In the genomic region with DNA sequence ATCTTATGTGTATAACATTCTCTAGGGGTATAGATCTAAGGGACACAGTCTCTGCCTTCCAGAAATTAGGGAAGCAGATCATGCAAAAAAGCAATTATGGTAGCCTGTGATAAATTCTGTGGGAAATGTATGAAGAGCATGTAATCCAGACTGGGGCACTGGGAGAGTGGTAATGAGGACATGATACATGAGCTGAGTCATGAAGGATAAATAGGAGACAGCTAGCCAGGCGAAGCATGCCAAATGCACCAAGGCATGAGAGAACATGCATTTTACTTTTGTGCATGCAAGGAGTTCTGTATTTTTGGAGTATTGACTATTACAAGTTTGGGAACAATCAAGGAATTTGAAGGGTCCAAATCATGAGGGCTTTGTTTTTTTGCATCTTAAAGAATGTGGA, we compare ENCODE assay signal across 29 cellular contexts. TPM values are rescaled to one million over a fixed set of nuclear protein-coding genes. Genes with fewer than 3 reads are reported as not detected.
DNase-seq lines count a peak whose midpoint lies in the region; ATAC-seq and TF ChIP-seq lines count a peak whose summit lies in the region.
"Had no signal": no experiment of that assay in that cellular context is flagged by ENCODE, and none has a peak within 500 bp of the region (broad histone marks: within the 10 kb centered on the region; RNA-seq: fewer than 3 reads in every experiment).

No MANE protein-coding gene starts in this region.

- H3K27ac Mint-ChIP-seq in endodermal cell (no peak overlapping the region), neural progenitor cell (peak overlapping the region; percentile 25)
- H3K27ac Mint-ChIP-seq: activated naive CD8-positive, alpha-beta T cell; CD4-positive, alpha-beta T cell; naive thymus-derived CD8-positive, alpha-beta T cell; T-helper 17 cell had no signal

- no peaks in the 10 kb centered on the region for H3K4me1 ChIP-seq in endodermal cell (ENCODE audit: control insufficient read depth, insufficient read depth, low read length)
- H3K4me1 ChIP-seq in neural progenitor cell = peaks cover 18% of the 10 kb centered on the region
- no peaks in the 10 kb centered on the region for H3K4me1 ChIP-seq in gastroesophageal sphincter
- H3K4me1 ChIP-seq: A549, pancreas, right atrium auricular region, transverse colon had no signal

- no peak for ATAC-seq in gastroesophageal sphincter
- ATAC-seq: A549; naive thymus-derived CD8-positive, alpha-beta T cell; pancreas; Right ventricle myocardium inferior; SK-N-SH treated with all-trans-retinoic acid at 6 μM for 48 hours; T-helper 17 cell had no signal

- H3K27ac ChIP-seq in endodermal cell (ENCODE audit: low read depth, low read length) = peak overlapping the region; percentile 75
- no peak overlapping the region for H3K27ac ChIP-seq in neural progenitor cell
- H3K27ac ChIP-seq in gastroesophageal sphincter = no peak overlapping the region
- H3K27ac ChIP-seq: A549, pancreas, right atrium auricular region, transverse colon had no signal

- H3K9me3 ChIP-seq in endodermal cell (ENCODE audit: control insufficient read depth, low read length) = no peaks in the 10 kb centered on the region
- H3K9me3 ChIP-seq in neural progenitor cell (ENCODE audit: low read depth) = no peaks in the 10 kb centered on the region
- no peaks in the 10 kb centered on the region for H3K9me3 ChIP-seq in gastroesophageal sphincter
- H3K9me3 ChIP-seq: A549, pancreas, right atrium auricular region, transverse colon had no signal

- no peak for TF ChIP-seq POLR2A in gastroesophageal sphincter (IDR thresholded peaks at IDR 0.05)

- no peak for TF ChIP-seq EP300 in gastroesophageal sphincter (IDR thresholded peaks at IDR 0.05)

- H3K27me3 Mint-ChIP-seq in endodermal cell (ENCODE audit: insufficient read depth) = no peaks in the 10 kb centered on the region
- H3K27me3 Mint-ChIP-seq in neural progenitor cell (ENCODE audit: insufficient read depth, low read depth) = no peaks in the 10 kb centered on the region

- TF ChIP-seq CTCF in endodermal cell (conservative IDR thresholded peaks at IDR 0.05) (no peak), neural progenitor cell (IDR thresholded peaks at IDR 0.05) (no peak), gastroesophageal sphincter (IDR thresholded peaks at IDR 0.05) (no peak)

- H3K9ac ChIP-seq in endodermal cell (ENCODE audit: extremely low read depth, low read length, poor library complexity, severe bottlenecking) (no peak overlapping the region), neural progenitor cell (no peak overlapping the region)

- no peaks in the 10 kb centered on the region for H4K20me1 ChIP-seq in neural progenitor cell (ENCODE audit: low read depth)

- H3K4me1 Mint-ChIP-seq in endodermal cell (peaks cover 11% of the 10 kb centered on the region), neural progenitor cell (peaks cover 35% of the 10 kb centered on the region)
- H3K4me1 Mint-ChIP-seq: naive thymus-derived CD8-positive, alpha-beta T cell had no signal

- 78 to 88% methylated on average over 1 of the region's 1 CpG for WGBS in endodermal cell (ENCODE audit: insufficient coverage in 1 of 2, insufficient read length in 1 of 2), 2 experiments
- 71 to 75% methylated on average over 1 of the region's 1 CpG for WGBS in gastroesophageal sphincter (ENCODE audit: low coverage in 1 of 2), 2 donors

- H3K9me3 Mint-ChIP-seq in endodermal cell (no peaks in the 10 kb centered on the region), neural progenitor cell (no peaks in the 10 kb centered on the region)
- H3K9me3 Mint-ChIP-seq: CD4-positive, alpha-beta T cell; naive thymus-derived CD8-positive, alpha-beta T cell had no signal

- no peaks in the 10 kb centered on the region for H3K79me2 ChIP-seq in neural progenitor cell (ENCODE audit: low read depth)

- H3K36me3 ChIP-seq in endodermal cell (ENCODE audit: control insufficient read depth, insufficient read depth, low read length) (peaks cover 25% of the 10 kb centered on the region), neural progenitor cell (no peaks in the 10 kb centered on the region), gastroesophageal sphincter (no peaks in the 10 kb centered on the region)
- H3K36me3 ChIP-seq: pancreas, right atrium auricular region, transverse colon had no signal

- no peak overlapping the region for H3K4me2 ChIP-seq in neural progenitor cell
- H3K4me2 ChIP-seq: A549 had no signal

- H3K36me3 Mint-ChIP-seq in endodermal cell (ENCODE audit: low read depth) (peaks cover 15% of the 10 kb centered on the region), neural progenitor cell (no peaks in the 10 kb centered on the region)
- H3K36me3 Mint-ChIP-seq: activated naive CD8-positive, alpha-beta T cell; naive thymus-derived CD8-positive, alpha-beta T cell had no signal

- H3K4me3 Mint-ChIP-seq in endodermal cell (no peak overlapping the region), neural progenitor cell (peak overlapping the region; percentile 58)
- H3K4me3 Mint-ChIP-seq: activated naive CD8-positive, alpha-beta T cell; CD4-positive, alpha-beta T cell; naive thymus-derived CD8-positive, alpha-beta T cell; T-helper 17 cell had no signal

- no peaks in the 10 kb centered on the region for H3F3A ChIP-seq in neural progenitor cell (ENCODE audit: low read depth)

- DNase-seq in NCI-H2029 (lab: John Stamatoyannopoulos, UW) (peak; percentile 24), NCI-H2029 treated with DMSO at 0.1 percent for 48 hours (lab: John Stamatoyannopoulos, UW) (no peak), NCI-H69 (lab: John Stamatoyannopoulos, UW) (peak; percentile 35), endodermal cell (no peak), neural progenitor cell (ENCODE audit: low spot score) (no peak), OCI-M2 (lab: John Stamatoyannopoulos, UW; ENCODE audit: unreplicated experiment) (no peak)
- DNase-seq in activated CD4-positive, alpha-beta T cell treated with anti-CD3 and anti-CD28 coated beads, Interleukin-2, amount 50 U/mL, for 4 hours = no peak
- DNase-seq: activated CD4-positive, alpha-beta T cell treated with anti-CD3 and anti-CD28 coated beads for 1 hour; activated T-cell treated with anti-CD3 and anti-CD28 coated beads for 4 hours; AML-193; anterior cingulate cortex; caudate nucleus; CD4-positive, alpha-beta T cell; islet precursor cell; KBM-7; naive thymus-derived CD8-positive, alpha-beta T cell; NCI-H526; pancreas; stimulated activated CD4-positive, alpha-beta T cell treated with anti-CD3 and anti-CD28 coated beads, Interleukin-2, amount 100 ng/mL, for 48 hours; T-helper 17 cell; transverse colon had no signal

- no peak overlapping the region for H3K4me3 ChIP-seq in endodermal cell (ENCODE audit: low read length)
- H3K4me3 ChIP-seq in neural progenitor cell = no peak overlapping the region
- H3K4me3 ChIP-seq in gastroesophageal sphincter = no peak overlapping the region
- H3K4me3 ChIP-seq: A549, pancreas, right atrium auricular region, transverse colon had no signal

- H3K27me3 ChIP-seq in endodermal cell (ENCODE audit: control insufficient read depth, insufficient read depth, low read length, poor library complexity, severe bottlenecking) (no peaks in the 10 kb centered on the region), neural progenitor cell (no peaks in the 10 kb centered on the region), gastroesophageal sphincter (peaks cover 16% of the 10 kb centered on the region)
- H3K27me3 ChIP-seq: pancreas, right atrium auricular region had no signal

- H2AFZ ChIP-seq in neural progenitor cell (replicated peaks) = no peak overlapping the region

RNA-seq across cellular contexts. Expression of a gene that starts 8.9 kb away (rescaled TPM):
- total RNA-seq in endodermal cell = 10 to 100 TPM; 33.8 to 34.7 TPM
- 24.4 TPM for polyA plus RNA-seq in endodermal cell (2013, experiment 1 of 2)
- 25.2 TPM for polyA plus RNA-seq in endodermal cell (2013, experiment 2 of 2)
- total RNA-seq in neural progenitor cell (ENCODE audit: low replicate concordance) = 0.51 and 1.3 TPM in 2 replicates
- 1 to 10 TPM; 1.2 to 6.6 (median 3.9) TPM for total RNA-seq in gastroesophageal sphincter
- total RNA-seq: CD4-positive, alpha-beta T cell; fibroblast of lung; liver; naive thymus-derived CD8-positive, alpha-beta T cell; Right ventricle myocardium inferior; T-helper 17 cell had no signal
- polyA plus RNA-seq: A549, fibroblast of lung, liver had no signal

Comparison
In these comparisons a context has a peak if more than half of its experiments do, and no peak if none do; other contexts are left out.
1. DNase-seq: peak in NCI-H2029 (single experiment) and NCI-H69 (single experiment); none in NCI-H2029 treated with DMSO at 0.1 percent for 48 hours (single experiment), endodermal cell (single experiment), neural progenitor cell (single experiment), activated CD4-positive, alpha-beta T cell treated with anti-CD3 and anti-CD28 coated beads, Interleukin-2, amount 50 U/mL, for 4 hours (0 of 2) and OCI-M2 (single experiment).
2. RNA of a gene that starts 8.9 kb away (total RNA-seq): 33.8 to 34.7 TPM in endodermal cell; 1.2 to 6.6 TPM in gastroesophageal sphincter and 0.51 to 1.3 TPM in neural progenitor cell; every median in the first group is over 4 times any median in the second.